25 cellular contexts compared by ENCODE assay signal in the genomic region with DNA sequence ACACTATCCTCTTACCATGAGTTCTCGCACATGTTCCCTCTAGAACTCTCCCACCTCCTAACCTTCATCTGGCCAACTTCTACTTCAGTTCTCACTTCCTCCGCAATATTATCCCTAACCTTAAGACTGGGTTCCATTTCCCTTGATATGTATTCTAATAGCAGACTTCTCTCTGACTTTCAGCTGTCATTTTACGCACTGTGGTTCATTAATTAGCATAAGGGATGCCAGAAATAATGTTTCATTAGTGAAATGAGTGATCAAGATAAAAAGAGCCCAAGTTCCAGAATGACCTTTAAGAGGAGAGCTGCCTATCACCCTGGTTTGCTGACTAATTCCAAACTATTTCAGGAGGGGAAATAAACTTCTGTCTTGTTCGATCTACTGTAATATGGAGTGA.
DNase-seq lines count a peak whose midpoint lies in the region; ATAC-seq and TF ChIP-seq lines count a peak whose summit lies in the region.
"Had no signal": no experiment of that assay in that cellular context is flagged by ENCODE, and none has a peak within 500 bp of the region (broad histone marks: within the 10 kb centered on the region; RNA-seq: fewer than 3 reads in every experiment).

No MANE protein-coding gene starts in this region.

- in situ Hi-C loops in GM13977 (cut with MboI; ENCODE audit: low pct_unique_long_range_greater_than_20kb, low sequenced_read_pairs, unreplicated experiment), result no loop called here

- no peak overlapping the region for H3K27ac Mint-ChIP-seq in stimulated activated memory B cell treated with anti-CD40 and anti-IgM and Interleukin-4, amounts not matched to agents 10 μg/mL and 1 μg/mL and 100 μg/mL, for 72 hours
- H3K27ac Mint-ChIP-seq: memory B cell, neural progenitor cell, T-helper 17 cell, type B pancreatic cell had no signal

- H3K4me3 Mint-ChIP-seq in stimulated activated memory B cell treated with anti-CD40 and anti-IgM and Interleukin-4, amounts not matched to agents 10 μg/mL and 1 μg/mL and 100 μg/mL, for 72 hours, result no peak overlapping the region
- H3K4me3 Mint-ChIP-seq: memory B cell, neural progenitor cell, T-helper 17 cell, type B pancreatic cell had no signal

- no peaks in the 10 kb centered on the region for H3K36me3 Mint-ChIP-seq in stimulated activated memory B cell treated with anti-CD40 and anti-IgM and Interleukin-4, amounts not matched to agents 10 μg/mL and 1 μg/mL and 100 μg/mL, for 72 hours
- H3K36me3 Mint-ChIP-seq: memory B cell, type B pancreatic cell had no signal

- peaks cover 30% of the 10 kb centered on the region for H3K27me3 Mint-ChIP-seq in stimulated activated memory B cell treated with anti-CD40 and anti-IgM and Interleukin-4, amounts not matched to agents 10 μg/mL and 1 μg/mL and 100 μg/mL, for 72 hours
- H3K27me3 Mint-ChIP-seq: type B pancreatic cell had no signal

- H3K27ac ChIP-seq in caudate nucleus (ENCODE audit: low read depth, low read length), result no peak overlapping the region
- H3K27ac ChIP-seq: gastroesophageal sphincter, KMS-11, neural progenitor cell, parathyroid adenoma, RWPE1, SK-N-MC had no signal

- TF ChIP-seq CTCF in GM13977 (IDR thresholded peaks at IDR 0.05; ENCODE audit: extremely low read depth, insufficient read depth, missing control alignments), result no peak

- no peaks in the 10 kb centered on the region for H3K4me1 Mint-ChIP-seq in stimulated activated memory B cell treated with anti-CD40 and anti-IgM and Interleukin-4, amounts not matched to agents 10 μg/mL and 1 μg/mL and 100 μg/mL, for 72 hours
- H3K4me1 Mint-ChIP-seq: memory B cell had no signal

- peak; percentile 27 for DNase-seq in GM13977 (ENCODE audit: low spot score)
- no peak for DNase-seq in caudate nucleus (lab: John Stamatoyannopoulos, UW)
- DNase-seq: activated T-cell treated with anti-CD3 and anti-CD28 coated beads, Interleukin-2, amount 50 U/mL, for 1 hour; C1 segment of cervical spinal cord; COR-L47; dorsolateral prefrontal cortex; hippocampal formation; MM.1S; NCI-H1417; NCI-H345; small intestine; T-helper 17 cell had no signal

- peaks cover 6% of the 10 kb centered on the region for H3K9me3 Mint-ChIP-seq in stimulated activated memory B cell treated with anti-CD40 and anti-IgM and Interleukin-4, amounts not matched to agents 10 μg/mL and 1 μg/mL and 100 μg/mL, for 72 hours
- H3K9me3 Mint-ChIP-seq: memory B cell, type B pancreatic cell had no signal

- ATAC-seq in GM19328 (IDR thresholded peaks at IDR 0.05; ENCODE audit: unreplicated experiment) (peak; percentile 57), HG02885 (IDR thresholded peaks at IDR 0.05; ENCODE audit: poor library complexity, unreplicated experiment) (peak; percentile 59), HG02981 (IDR thresholded peaks at IDR 0.05; ENCODE audit: unreplicated experiment) (no peak), GM19455 (IDR thresholded peaks at IDR 0.05; ENCODE audit: unreplicated experiment) (no peak)
- ATAC-seq in stimulated activated memory B cell treated with anti-CD40 and anti-IgM and Interleukin-4, amounts not matched to agents 10 μg/mL and 1 μg/mL and 100 μg/mL, for 72 hours, result peak; percentile 78
- ATAC-seq: gastroesophageal sphincter, T-helper 17 cell had no signal

Comparison
In these comparisons a context has a peak if more than half of its experiments do, and no peak if none do; other contexts are left out.
1. ATAC-seq: peak in GM19328 (single experiment), HG02885 (single experiment) and stimulated activated memory B cell treated with anti-CD40 and anti-IgM and Interleukin-4, amounts not matched to agents 10 μg/mL and 1 μg/mL and 100 μg/mL, for 72 hours (single experiment); none in HG02981 (single experiment) and GM19455 (single experiment).